1 cellular context compared by ENCODE assay signal in genomic region chr2:24360050-24360962, GRCh38.
A peak's percentile ranks its signal among the peaks of the same experiment; 100 is the strongest.
TF ChIP-seq lines count a peak whose summit lies in the region.

ITSN2 (minus strand) TSS chr2:24360536; CDS start chr2:24328082, 32,454 bp downstream.

TF ChIP-seq in K562, 482 proteins besides CTCF, POLR2A, EP300 and RAD21 (continued from another document and continues in another):
- TF ChIP-seq RFX7 (CRISPR knock-in tag; IDR thresholded peaks at IDR 0.05) = no peak
- TF ChIP-seq CBFA2T3 (IDR thresholded peaks at IDR 0.05) = no peak
- TF ChIP-seq ARID3B (CRISPR knock-in tag; IDR thresholded peaks at IDR 0.05; ENCODE audit: borderline replicate concordance) = no peak
- TF ChIP-seq ZNF507 (tag; conservative IDR thresholded peaks at IDR 0.05) = no peak
- TF ChIP-seq PRDM10 (IDR thresholded peaks at IDR 0.05; ENCODE audit: partially characterized antibody) = no peak
- 0 out of 2 replicates have a peak, but pooled peaks have one; percentile 48 for TF ChIP-seq HOMEZ (CRISPR knock-in tag; IDR thresholded peaks at IDR 0.05)
- TF ChIP-seq RUNX1 (IDR thresholded peaks at IDR 0.05; ENCODE audit: low read depth) = no peak
- no peak for TF ChIP-seq ZNF57 (CRISPR knock-in tag; IDR thresholded peaks at IDR 0.05)
- TF ChIP-seq HMGN3 (IDR thresholded peaks at IDR 0.05; ENCODE audit: borderline replicate concordance, extremely low read depth, insufficient read length, low read depth, low read length) = no peak
- TF ChIP-seq RBM22 (IDR thresholded peaks at IDR 0.05; ENCODE audit: low read depth, low read length, poor library complexity, severe bottlenecking) = peak; percentile 44
- TF ChIP-seq ZSCAN29 (IDR thresholded peaks at IDR 0.05) = no peak
- TF ChIP-seq SMARCA4 (IDR thresholded peaks at IDR 0.05) = no peak
- TF ChIP-seq PTTG1 (tag; IDR thresholded peaks at IDR 0.05; ENCODE audit: low read depth) = no peak
- no peak for TF ChIP-seq ZNF277 (CRISPR knock-in tag; IDR thresholded peaks at IDR 0.05; ENCODE audit: borderline replicate concordance)
- TF ChIP-seq SRSF1 (IDR thresholded peaks at IDR 0.05; ENCODE audit: low read depth, low read length) = no peak
- TF ChIP-seq ZBTB17 (CRISPR knock-in tag; IDR thresholded peaks at IDR 0.05) = 0 out of 2 replicates have a peak, but pooled peaks have one; percentile 62
- no peak for TF ChIP-seq ZBTB2 (IDR thresholded peaks at IDR 0.05)
- no peak for TF ChIP-seq NBN (IDR thresholded peaks at IDR 0.05; ENCODE audit: low read depth)
- no peak for TF ChIP-seq TCF7L2 (IDR thresholded peaks at IDR 0.05; ENCODE audit: low read depth, low read length)
- TF ChIP-seq MAFG (tag; conservative IDR thresholded peaks at IDR 0.05) = no peak
- 0 out of 2 replicates have a peak, but pooled peaks have one; percentile 50 for TF ChIP-seq HIVEP1 (CRISPR knock-in tag; IDR thresholded peaks at IDR 0.05)
- TF ChIP-seq MTF1 (CRISPR knock-in tag; IDR thresholded peaks at IDR 0.05; ENCODE audit: borderline replicate concordance) = no peak
- TF ChIP-seq AFF1 (IDR thresholded peaks at IDR 0.05; ENCODE audit: low read depth in 1 of 2, partially characterized antibody in 2 of 2) = no peak
- TF ChIP-seq ELK1 (CRISPR knock-in tag; IDR thresholded peaks at IDR 0.05) = no peak
- TF ChIP-seq NCOR1 (IDR thresholded peaks at IDR 0.05) = no peak
- TF ChIP-seq ZNF318 (IDR thresholded peaks at IDR 0.05; ENCODE audit: borderline replicate concordance in 1 of 2, low read depth in 1 of 2) = no peak
- no peak for TF ChIP-seq TRIM28 (IDR thresholded peaks at IDR 0.05)
- TF ChIP-seq ZNF41 (CRISPR knock-in tag; conservative IDR thresholded peaks at IDR 0.05) = no peak
